Comparison of ENCODE assay signal across 26 cellular contexts in genomic region chr3:11950576-11950975, GRCh38. TPM values are rescaled to one million over a fixed set of nuclear protein-coding genes. Genes with fewer than 3 reads are reported as not detected.
"Had no signal": no experiment of that assay in that cellular context is flagged by ENCODE, and none has a peak within 500 bp of the region (broad histone marks: within the 10 kb centered on the region; RNA-seq: fewer than 3 reads in every experiment).

No MANE protein-coding gene starts in this region.

- H3K36me3 Mint-ChIP-seq: activated naive CD4-positive, alpha-beta T cell treated with anti-CD3 and anti-CD28 coated beads, Interleukin-2, amount 10 ng/mL, durations not matched to agents 7 days and 5 days; activated naive CD8-positive, alpha-beta T cell treated with anti-CD3 and anti-CD28 coated beads for 36 hours had no signal

- DNase-seq: activated CD4-positive, alpha-beta memory T cell treated with anti-CD3 and anti-CD28 coated beads, Interleukin-2, amount 10 ng/mL, durations not matched to agents 7 days and 5 days; activated CD4-positive, alpha-beta T cell treated with anti-CD3 and anti-CD28 coated beads for 36 hours; activated CD4-positive, alpha-beta T cell treated with anti-CD3 and anti-CD28 coated beads, Interleukin-2, amount 50 U/mL, for 1 hour; activated gamma-delta T cell; activated naive CD4-positive, alpha-beta T cell treated with anti-CD3 and anti-CD28 coated beads, Interleukin-2, amount 10 ng/mL, durations not matched to agents 7 days and 5 days; activated naive CD8-positive, alpha-beta T cell treated with anti-CD3 and anti-CD28 coated beads for 36 hours; activated T-cell treated with anti-CD3 and anti-CD28 coated beads for 4 hours; activated T-cell treated with anti-CD3 and anti-CD28 coated beads, Interleukin-2, amount 50 U/mL, for 48 hours; brain microvascular endothelial cell; IMR-90; KBM-7; NCI-H1092; NCI-H1417; NCI-H1930; NCI-H446 treated with DMSO at 0.1 percent for 48 hours; NCI-H524 treated with DMSO at 0.1 percent for 48 hours; NCI-H82; NK-92 treated with Interleukin-12 subunit alpha and Interleukin-12 subunit beta, amount 100 ng/mL, for 24 hours; SHP77 treated with DMSO at 0.1 percent for 48 hours; T-helper 1 cell; WERI-Rb-1 had no signal

- H3K4me3 ChIP-seq: SK-N-MC had no signal

- H3K27ac ChIP-seq: brain microvascular endothelial cell, SK-N-MC, WERI-Rb-1 had no signal

- H3K36me3 ChIP-seq: brain microvascular endothelial cell, WERI-Rb-1 had no signal

- H3K4me1 Mint-ChIP-seq: activated CD4-positive, alpha-beta memory T cell treated with anti-CD3 and anti-CD28 coated beads, Interleukin-2, amount 10 ng/mL, durations not matched to agents 7 days and 5 days; activated CD4-positive, alpha-beta T cell treated with anti-CD3 and anti-CD28 coated beads for 36 hours; activated naive CD4-positive, alpha-beta T cell treated with anti-CD3 and anti-CD28 coated beads, Interleukin-2, amount 10 ng/mL, durations not matched to agents 7 days and 5 days; activated naive CD8-positive, alpha-beta T cell treated with anti-CD3 and anti-CD28 coated beads for 36 hours; activated T-helper 17 cell treated with anti-CD3 and anti-CD28 coated beads, Interleukin-2, amount 50 U/mL, for 72 hours had no signal

- H3K4me3 Mint-ChIP-seq: activated CD4-positive, alpha-beta memory T cell treated with anti-CD3 and anti-CD28 coated beads, Interleukin-2, amount 10 ng/mL, durations not matched to agents 7 days and 5 days; activated CD4-positive, alpha-beta T cell treated with anti-CD3 and anti-CD28 coated beads for 36 hours; activated naive CD4-positive, alpha-beta T cell treated with anti-CD3 and anti-CD28 coated beads, Interleukin-2, amount 10 ng/mL, durations not matched to agents 7 days and 5 days; activated naive CD8-positive, alpha-beta T cell treated with anti-CD3 and anti-CD28 coated beads for 36 hours; activated T-helper 17 cell treated with anti-CD3 and anti-CD28 coated beads, Interleukin-2, amount 50 U/mL, for 72 hours had no signal

- H3K9me3 Mint-ChIP-seq: activated CD4-positive, alpha-beta memory T cell treated with anti-CD3 and anti-CD28 coated beads, Interleukin-2, amount 10 ng/mL, durations not matched to agents 7 days and 5 days; activated naive CD4-positive, alpha-beta T cell treated with anti-CD3 and anti-CD28 coated beads, Interleukin-2, amount 10 ng/mL, durations not matched to agents 7 days and 5 days; activated naive CD8-positive, alpha-beta T cell treated with anti-CD3 and anti-CD28 coated beads for 36 hours; activated T-helper 17 cell treated with anti-CD3 and anti-CD28 coated beads, Interleukin-2, amount 50 U/mL, for 72 hours had no signal

- H3K27me3 ChIP-seq: brain microvascular endothelial cell had no signal

- ATAC-seq: activated CD4-positive, alpha-beta T cell treated with anti-CD3 and anti-CD28 coated beads for 36 hours; activated T-helper 17 cell treated with anti-CD3 and anti-CD28 coated beads, Interleukin-2, amount 50 U/mL, for 72 hours had no signal

- H3K27ac Mint-ChIP-seq: activated CD4-positive, alpha-beta memory T cell treated with anti-CD3 and anti-CD28 coated beads, Interleukin-2, amount 10 ng/mL, durations not matched to agents 7 days and 5 days; activated CD4-positive, alpha-beta T cell treated with anti-CD3 and anti-CD28 coated beads for 36 hours; activated naive CD4-positive, alpha-beta T cell treated with anti-CD3 and anti-CD28 coated beads, Interleukin-2, amount 10 ng/mL, durations not matched to agents 7 days and 5 days; activated naive CD8-positive, alpha-beta T cell treated with anti-CD3 and anti-CD28 coated beads for 36 hours; activated T-helper 17 cell treated with anti-CD3 and anti-CD28 coated beads, Interleukin-2, amount 50 U/mL, for 72 hours had no signal

RNA-seq across cellular contexts. Expression of gene SYN2, which starts 53.6 kb away (rescaled TPM):
- total RNA-seq: LHCN-M2; MCF 10A; T-helper 2 cell treated with Interferon-gamma antibody and Interleukin-4, amounts not matched to agents 100 ng/mL and 5 ng/mL, for 36 hours had no signal
